1 cellular context compared by ENCODE assay signal in the genomic region with DNA sequence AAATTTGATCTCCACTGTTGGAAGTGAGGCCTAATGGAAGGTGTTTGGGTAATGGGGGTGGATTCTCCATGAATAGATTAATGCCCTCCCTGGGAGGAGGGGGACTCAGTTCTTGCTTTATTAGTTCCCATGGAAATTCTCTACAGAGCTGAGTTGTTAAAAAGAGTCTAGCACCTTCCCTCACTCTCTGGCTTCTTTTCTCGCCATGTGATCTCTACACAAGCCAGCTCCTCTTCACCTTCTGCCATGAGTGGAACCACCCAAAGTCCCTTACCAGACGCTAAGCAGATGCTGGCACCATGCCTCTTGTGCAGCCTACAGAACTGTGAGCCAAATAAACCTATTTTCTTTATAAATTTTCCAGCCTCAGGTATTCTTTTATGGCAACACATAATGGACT.
TF ChIP-seq lines count a peak whose summit lies in the region.

No MANE protein-coding gene starts in this region.

TF ChIP-seq in GM23338, 12 proteins besides CTCF, POLR2A, EP300 and RAD21 (continued from another document):
- TF ChIP-seq, protein P1, sequence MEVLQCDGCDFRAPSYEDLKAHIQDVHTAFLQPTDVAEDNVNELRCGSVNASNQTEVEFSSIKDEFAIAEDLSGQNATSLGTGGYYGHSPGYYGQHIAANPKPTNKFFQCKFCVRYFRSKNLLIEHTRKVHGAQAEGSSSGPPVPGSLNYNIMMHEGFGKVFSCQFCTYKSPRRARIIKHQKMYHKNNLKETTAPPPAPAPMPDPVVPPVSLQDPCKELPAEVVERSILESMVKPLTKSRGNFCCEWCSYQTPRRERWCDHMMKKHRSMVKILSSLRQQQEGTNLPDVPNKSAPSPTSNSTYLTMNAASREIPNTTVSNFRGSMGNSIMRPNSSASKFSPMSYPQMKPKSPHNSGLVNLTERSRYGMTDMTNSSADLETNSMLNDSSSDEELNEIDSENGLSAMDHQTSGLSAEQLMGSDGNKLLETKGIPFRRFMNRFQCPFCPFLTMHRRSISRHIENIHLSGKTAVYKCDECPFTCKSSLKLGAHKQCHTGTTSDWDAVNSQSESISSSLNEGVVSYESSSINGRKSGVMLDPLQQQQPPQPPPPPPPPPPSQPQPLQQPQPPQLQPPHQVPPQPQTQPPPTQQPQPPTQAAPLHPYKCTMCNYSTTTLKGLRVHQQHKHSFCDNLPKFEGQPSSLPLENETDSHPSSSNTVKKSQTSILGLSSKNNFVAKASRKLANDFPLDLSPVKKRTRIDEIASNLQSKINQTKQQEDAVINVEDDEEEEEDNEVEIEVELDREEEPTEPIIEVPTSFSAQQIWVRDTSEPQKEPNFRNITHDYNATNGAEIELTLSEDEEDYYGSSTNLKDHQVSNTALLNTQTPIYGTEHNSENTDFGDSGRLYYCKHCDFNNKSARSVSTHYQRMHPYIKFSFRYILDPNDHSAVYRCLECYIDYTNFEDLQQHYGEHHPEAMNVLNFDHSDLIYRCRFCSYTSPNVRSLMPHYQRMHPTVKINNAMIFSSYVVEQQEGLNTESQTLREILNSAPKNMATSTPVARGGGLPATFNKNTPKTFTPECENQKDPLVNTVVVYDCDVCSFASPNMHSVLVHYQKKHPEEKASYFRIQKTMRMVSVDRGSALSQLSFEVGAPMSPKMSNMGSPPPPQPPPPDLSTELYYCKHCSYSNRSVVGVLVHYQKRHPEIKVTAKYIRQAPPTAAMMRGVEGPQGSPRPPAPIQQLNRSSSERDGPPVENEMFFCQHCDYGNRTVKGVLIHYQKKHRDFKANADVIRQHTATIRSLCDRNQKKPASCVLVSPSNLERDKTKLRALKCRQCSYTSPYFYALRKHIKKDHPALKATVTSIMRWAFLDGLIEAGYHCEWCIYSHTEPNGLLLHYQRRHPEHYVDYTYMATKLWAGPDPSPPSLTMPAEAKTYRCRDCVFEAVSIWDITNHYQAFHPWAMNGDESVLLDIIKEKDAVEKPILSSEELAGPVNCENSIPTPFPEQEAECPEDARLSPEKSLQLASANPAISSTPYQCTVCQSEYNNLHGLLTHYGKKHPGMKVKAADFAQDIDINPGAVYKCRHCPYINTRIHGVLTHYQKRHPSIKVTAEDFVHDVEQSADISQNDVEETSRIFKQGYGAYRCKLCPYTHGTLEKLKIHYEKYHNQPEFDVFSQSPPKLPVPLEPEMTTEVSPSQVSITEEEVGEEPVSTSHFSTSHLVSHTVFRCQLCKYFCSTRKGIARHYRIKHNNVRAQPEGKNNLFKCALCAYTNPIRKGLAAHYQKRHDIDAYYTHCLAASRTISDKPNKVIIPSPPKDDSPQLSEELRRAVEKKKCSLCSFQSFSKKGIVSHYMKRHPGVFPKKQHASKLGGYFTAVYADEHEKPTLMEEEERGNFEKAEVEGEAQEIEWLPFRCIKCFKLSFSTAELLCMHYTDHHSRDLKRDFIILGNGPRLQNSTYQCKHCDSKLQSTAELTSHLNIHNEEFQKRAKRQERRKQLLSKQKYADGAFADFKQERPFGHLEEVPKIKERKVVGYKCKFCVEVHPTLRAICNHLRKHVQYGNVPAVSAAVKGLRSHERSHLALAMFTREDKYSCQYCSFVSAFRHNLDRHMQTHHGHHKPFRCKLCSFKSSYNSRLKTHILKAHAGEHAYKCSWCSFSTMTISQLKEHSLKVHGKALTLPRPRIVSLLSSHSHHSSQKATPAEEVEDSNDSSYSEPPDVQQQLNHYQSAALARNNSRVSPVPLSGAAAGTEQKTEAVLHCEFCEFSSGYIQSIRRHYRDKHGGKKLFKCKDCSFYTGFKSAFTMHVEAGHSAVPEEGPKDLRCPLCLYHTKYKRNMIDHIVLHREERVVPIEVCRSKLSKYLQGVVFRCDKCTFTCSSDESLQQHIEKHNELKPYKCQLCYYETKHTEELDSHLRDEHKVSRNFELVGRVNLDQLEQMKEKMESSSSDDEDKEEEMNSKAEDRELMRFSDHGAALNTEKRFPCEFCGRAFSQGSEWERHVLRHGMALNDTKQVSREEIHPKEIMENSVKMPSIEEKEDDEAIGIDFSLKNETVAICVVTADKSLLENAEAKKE (CRISPR knock-in tag; IDR thresholded peaks at IDR 0.05) = no peak
- TF ChIP-seq ZNF331 (CRISPR knock-in tag; IDR thresholded peaks at IDR 0.05; ENCODE audit: low read depth) (no peak), JUNB (IDR thresholded peaks at IDR 0.05; ENCODE audit: unreplicated experiment) (no peak), EZH2phosphoT487 (IDR thresholded peaks at IDR 0.05; ENCODE audit: unreplicated experiment) (no peak), STAT1 (IDR thresholded peaks at IDR 0.05; ENCODE audit: unreplicated experiment) (no peak), POLR2AphosphoS5 (IDR thresholded peaks at IDR 0.05; ENCODE audit: low read depth) (no peak), ZNF114 (CRISPR knock-in tag; IDR thresholded peaks at IDR 0.05) (no peak), EZH2 (IDR thresholded peaks at IDR 0.05; ENCODE audit: low read depth, unreplicated experiment) (no peak), CREB1 (CRISPR knock-in tag; IDR thresholded peaks at IDR 0.05; ENCODE audit: low read depth) (no peak), ETS1 (IDR thresholded peaks at IDR 0.05) (no peak)
